11 cellular contexts compared by ENCODE assay signal in genomic region chr5:53418844-53419243, GRCh38.
DNase-seq lines count a peak whose midpoint lies in the region; ATAC-seq, FAIRE-seq and TF ChIP-seq lines count a peak whose summit lies in the region.
"Had no signal": no experiment of that assay in that cellular context is flagged by ENCODE, and none has a peak within 500 bp of the region (broad histone marks: within the 10 kb centered on the region; RNA-seq: fewer than 3 reads in every experiment).

No MANE protein-coding gene starts in this region.

- no peak for ATAC-seq in HG02759 (IDR thresholded peaks at IDR 0.05; ENCODE audit: unreplicated experiment)
- no peak for ATAC-seq in GM21619 (IDR thresholded peaks at IDR 0.05; ENCODE audit: unreplicated experiment)

- FAIRE-seq in frontal cortex (lab: Jason Lieb, UNC), result no peak

- H3K36me3 ChIP-seq in ES-I3 (ENCODE audit: insufficient read depth, low read length) (no peaks in the 10 kb centered on the region), SJSA1 (no peaks in the 10 kb centered on the region), fibroblast of lung (ENCODE audit: control insufficient read depth, insufficient read depth, low read length) (no peaks in the 10 kb centered on the region)

- no peak overlapping the region for H2AFZ ChIP-seq in fibroblast of lung (ENCODE audit: low read length)

- H4K20me1 ChIP-seq in fibroblast of lung (ENCODE audit: control insufficient read depth, extremely low read depth, insufficient read depth, low read length), result no peaks in the 10 kb centered on the region

- peaks cover 17% of the 10 kb centered on the region for H3K4me1 ChIP-seq in ES-I3 (ENCODE audit: insufficient read depth, low read length)
- H3K4me1 ChIP-seq in SJSA1 (replicated peaks), result peaks cover 23% of the 10 kb centered on the region
- peaks cover 21% of the 10 kb centered on the region for H3K4me1 ChIP-seq in fibroblast of lung (ENCODE audit: control insufficient read depth, extremely low read depth, insufficient read depth, low read length)

- H3K27me3 ChIP-seq in SJSA1 (replicated peaks) (no peaks in the 10 kb centered on the region), fibroblast of lung (ENCODE audit: control insufficient read depth, insufficient read depth, low read length) (no peaks in the 10 kb centered on the region)

- H3K4me3 ChIP-seq in SJSA1 (no peak overlapping the region), fibroblast of lung (replicated peaks in 1 of 4; ENCODE audit: control extremely low read depth in 1 of 4, insufficient read depth in 1 of 4, low read depth in 3 of 4, low read length in 4 of 4) (no peak overlapping the region)

- H3K9ac ChIP-seq in ES-I3 (ENCODE audit: low read depth, low read length) (peak overlapping the region; percentile 23; the same call in 1 of the 2 replicates), fibroblast of lung (ENCODE audit: insufficient read depth, low read length) (peak overlapping the region; percentile 44)

- no peak for TF ChIP-seq CTCF in fibroblast of lung (conservative IDR thresholded peaks at IDR 0.05 in 1 of 2, IDR thresholded peaks at IDR 0.05 in 1 of 2; ENCODE audit: low read depth in 1 of 2, low read length in 2 of 2)

- no peaks in the 10 kb centered on the region for H3K9me3 ChIP-seq in ES-I3 (ENCODE audit: control insufficient read depth, insufficient read depth, low read length)
- no peaks in the 10 kb centered on the region for H3K9me3 ChIP-seq in SJSA1 (replicated peaks)
- no peaks in the 10 kb centered on the region for H3K9me3 ChIP-seq in fibroblast of lung (ENCODE audit: control insufficient read depth, insufficient read depth, low read depth, low read length)

- DNase-seq in SJSA1 (ENCODE audit: low read depth in 1 of 2, low spot score in 2 of 2), result peak in 1 of 2 experiments; percentile 83
- DNase-seq in fibroblast of lung (ENCODE audit: low read depth in 2 of 2), result peak; percentile 96 to 97
- peak; percentile 79 for DNase-seq in pulmonary artery endothelial cell (ENCODE audit: low read depth, low spot score)
- no peak for DNase-seq in frontal cortex (ENCODE audit: low spot score in 2 of 2)
- no peak for DNase-seq in iPS-NIHi11 (ENCODE audit: low spot score)
- DNase-seq: activated naive CD4-positive, alpha-beta T cell treated with anti-CD3 and anti-CD28 coated beads, Interleukin-2, amount 50 U/mL, for 16 hours; naive B cell; NCI-H1694 had no signal

- H3K27ac ChIP-seq in SJSA1 (peak overlapping the region; percentile 96), fibroblast of lung (ENCODE audit: insufficient read depth, low read length) (peak overlapping the region; percentile 94)

- H3K4me2 ChIP-seq in fibroblast of lung (ENCODE audit: extremely low read depth, insufficient read depth, low read length), result no peak overlapping the region

- H3K79me2 ChIP-seq in fibroblast of lung (ENCODE audit: control insufficient read depth, insufficient read depth, low read length), result no peaks in the 10 kb centered on the region

Comparison
In these comparisons a context has a peak if more than half of its experiments do, and no peak if none do; other contexts are left out.
1. DNase-seq: peak in fibroblast of lung (2 of 2) and pulmonary artery endothelial cell (single experiment); none in frontal cortex (0 of 2) and iPS-NIHi11 (single experiment).